ENCODE assay signal across 19 cellular contexts in genomic region chr3:146498002-146498736, GRCh38. TPM values are rescaled to one million over a fixed set of nuclear protein-coding genes. Genes with fewer than 3 reads are reported as not detected.
DNase-seq lines count a peak whose midpoint lies in the region; ATAC-seq, FAIRE-seq and TF ChIP-seq lines count a peak whose summit lies in the region.
"Had no signal": no experiment of that assay in that cellular context is flagged by ENCODE, and none has a peak within 500 bp of the region (broad histone marks: within the 10 kb centered on the region; RNA-seq: fewer than 3 reads in every experiment).

No MANE protein-coding gene starts in this region.

- H3K27ac ChIP-seq in H1 (ENCODE audit: low read depth, low read length): peak overlapping the region; percentile 0; the same call in 1 of the 2 replicates
- H3K27ac ChIP-seq: colonic mucosa, heart left ventricle had no signal

- peak overlapping the region; percentile 24 for H3K27ac Mint-ChIP-seq in activated T-cell treated with anti-CD3 and anti-CD28 coated beads, Interleukin-2, amount 50 U/mL, for 24 hours
- peak overlapping the region; percentile 45 for H3K27ac Mint-ChIP-seq in stimulated activated naive CD8-positive, alpha-beta T cell treated with anti-CD3 and anti-CD28 coated beads, Interleukin-15, Interleukin-2, amounts not matched to agents 100 ng/mL and 50 ng/mL, for 24 hours

- no peaks in the 10 kb centered on the region for H3K23me2 ChIP-seq in H1 (ENCODE audit: low read depth, low read length)

- H3K79me1 ChIP-seq in H1 (ENCODE audit: low read depth, low read length): no peaks in the 10 kb centered on the region

- H3K4me2 ChIP-seq in H1 (ENCODE audit: insufficient read depth in 1 of 2, low read depth in 2 of 2, low read length in 2 of 2): no peak overlapping the region

- no peak for TF ChIP-seq EP300 in H1 (IDR thresholded peaks at IDR 0.05; ENCODE audit: borderline replicate concordance in 1 of 2, low read depth in 2 of 2, low read length in 2 of 2)

- FAIRE-seq in H1 (lab: Jason Lieb, UNC): no peak
- FAIRE-seq in D721Med (lab: Jason Lieb, UNC): no peak
- FAIRE-seq: RCC 7860 had no signal

- no peak overlapping the region for H3K56ac ChIP-seq in H1 (replicated peaks; ENCODE audit: insufficient read length, low read depth, low read length)

- no peaks in the 10 kb centered on the region for H3K36me3 ChIP-seq in H1 (ENCODE audit: control insufficient read depth in 2 of 4, insufficient read depth in 4 of 4, low read length in 3 of 4)
- H3K36me3 ChIP-seq: colonic mucosa, HAP-1, heart left ventricle had no signal

- WGBS in H1 (ENCODE audit: extremely low coverage in 1 of 2, insufficient coverage in 1 of 2, insufficient read length in 1 of 2, insufficient replicate concordance in 2 of 2, low coverage in 1 of 2, low lambda C conversion rate in 2 of 2, missing lambda C conversion rate in 1 of 2), 2 experiments: 94% methylated on average over 13 of the region's 13 CpGs; no CpG with 5 or more reads in 1 of the 2 experiments

- H2BK15ac ChIP-seq in H1 (ENCODE audit: low read length): no peak overlapping the region

- no peak overlapping the region for H4K5ac ChIP-seq in H1 (ENCODE audit: insufficient read length, low read depth, low read length)

- H3K9me3 Mint-ChIP-seq in activated T-cell treated with anti-CD3 and anti-CD28 coated beads, Interleukin-2, amount 50 U/mL, for 24 hours: peaks cover 2% of the 10 kb centered on the region
- peaks cover 16% of the 10 kb centered on the region for H3K9me3 Mint-ChIP-seq in stimulated activated naive CD8-positive, alpha-beta T cell treated with anti-CD3 and anti-CD28 coated beads, Interleukin-15, Interleukin-2, amounts not matched to agents 100 ng/mL and 50 ng/mL, for 24 hours

- CTCF ChIA-PET in H1 (lab: Charles Lee; ENCODE audit: partially characterized antibody): interaction anchor here (0.9 kb wide), 1 partner anchor 309 kb away, joined by 3 read pairs; no protein-coding TSS in a partner anchor

- no peak for ATAC-seq in HG03469 (IDR thresholded peaks at IDR 0.05; ENCODE audit: unreplicated experiment)
- ATAC-seq: heart left ventricle had no signal

- TF ChIP-seq POLR2A in H1 (IDR thresholded peaks at IDR 0.05; ENCODE audit: control extremely low read depth in 1 of 2, low read depth in 2 of 2, low read length in 2 of 2): no peak

- no peaks in the 10 kb centered on the region for H3K4me1 ChIP-seq in H1 (replicated peaks in 1 of 4; ENCODE audit: control insufficient read depth in 3 of 4, insufficient read depth in 4 of 4, low read length in 3 of 4)
- H3K4me1 ChIP-seq: heart left ventricle had no signal

- H3K4me3 Mint-ChIP-seq in activated T-cell treated with anti-CD3 and anti-CD28 coated beads, Interleukin-2, amount 50 U/mL, for 24 hours: peak overlapping the region; percentile 67
- peak overlapping the region; percentile 78 for H3K4me3 Mint-ChIP-seq in stimulated activated naive CD8-positive, alpha-beta T cell treated with anti-CD3 and anti-CD28 coated beads, Interleukin-15, Interleukin-2, amounts not matched to agents 100 ng/mL and 50 ng/mL, for 24 hours

- POLR2A ChIA-PET in H1 (lab: Charles Lee; ENCODE audit: partially characterized antibody): no interaction called here

- no peak for TF ChIP-seq CTCF in H1 (IDR thresholded peaks at IDR 0.05; ENCODE audit: control extremely low read depth in 1 of 3, insufficient read depth in 1 of 3, low read depth in 1 of 3, low read length in 3 of 3)
- TF ChIP-seq CTCF in D721Med (IDR thresholded peaks at IDR 0.05; ENCODE audit: insufficient read depth, missing control alignments): no peak

- H3K36me3 Mint-ChIP-seq in activated T-cell treated with anti-CD3 and anti-CD28 coated beads, Interleukin-2, amount 50 U/mL, for 24 hours (ENCODE audit: low read depth): no peaks in the 10 kb centered on the region
- H3K36me3 Mint-ChIP-seq in stimulated activated naive CD8-positive, alpha-beta T cell treated with anti-CD3 and anti-CD28 coated beads, Interleukin-15, Interleukin-2, amounts not matched to agents 100 ng/mL and 50 ng/mL, for 24 hours (ENCODE audit: low read depth): no peaks in the 10 kb centered on the region

- no peak overlapping the region for H3K18ac ChIP-seq in H1 (ENCODE audit: extremely low read depth, low read length)

- no peak overlapping the region for H4K91ac ChIP-seq in H1 (replicated peaks; ENCODE audit: insufficient read length, low read length)

- H3K4ac ChIP-seq in H1 (replicated peaks; ENCODE audit: insufficient read length, low read depth, low read length): no peak overlapping the region

- peak; percentile 7 for DNase-seq in activated T-cell treated with anti-CD3 and anti-CD28 coated beads for 24 hours (ENCODE audit: low read depth)
- DNase-seq in activated T-cell treated with anti-CD3 and anti-CD28 coated beads, Interleukin-2, amount 50 U/mL, for 1 hour: no peak
- DNase-seq in activated T-cell treated with anti-CD3 and anti-CD28 coated beads, Interleukin-2, amount 50 U/mL, for 24 hours: peak; percentile 42
- DNase-seq in H1 (ENCODE audit: low read depth in 1 of 2, low spot score in 2 of 2): no peak
- DNase-seq in D721Med (ENCODE audit: insufficient read length, low spot score): no peak
- DNase-seq in hypothalamus (lab: John Stamatoyannopoulos, UW): no peak
- DNase-seq: activated CD4-positive, CD25-positive, alpha-beta regulatory T cell; anterior cingulate cortex; colonic mucosa; heart left ventricle; NCI-H2029 treated with DMSO at 0.1 percent for 48 hours; NCI-H526 treated with DMSO at 0.1 percent for 48 hours; SW 1271 had no signal

- H3K27me3 ChIP-seq in H1 (replicated peaks in 1 of 4; ENCODE audit: control insufficient read depth in 3 of 4, extremely low read depth in 1 of 4, insufficient read depth in 3 of 4, low read length in 3 of 4): peaks cover 0 to 1% (median 0%) of the 10 kb centered on the region in 4 experiments; a peak in 1 of 7 replicates
- H3K27me3 ChIP-seq: colonic mucosa, heart left ventricle had no signal

- H2BK20ac ChIP-seq in H1 (ENCODE audit: low read length): no peak overlapping the region

- no peak overlapping the region for H2AK5ac ChIP-seq in H1 (ENCODE audit: low read depth, low read length)

- peak overlapping the region; percentile 39; the same call in 1 of the 2 replicates for H2AFZ ChIP-seq in H1 (ENCODE audit: low read length)

- H4K8ac ChIP-seq in H1 (ENCODE audit: extremely low read depth, insufficient read depth, low read length): no peak overlapping the region

- H2BK120ac ChIP-seq in H1 (replicated peaks; ENCODE audit: low read depth, low read length): no peak overlapping the region

- no peak overlapping the region for H2BK5ac ChIP-seq in H1 (ENCODE audit: low read depth, low read length)

- H3K79me2 ChIP-seq in H1 (ENCODE audit: control insufficient read depth in 1 of 2, insufficient read depth in 2 of 2, low read length in 2 of 2): no peaks in the 10 kb centered on the region

- no peaks in the 10 kb centered on the region for H3K27me3 Mint-ChIP-seq in activated T-cell treated with anti-CD3 and anti-CD28 coated beads, Interleukin-2, amount 50 U/mL, for 24 hours
- no peaks in the 10 kb centered on the region for H3K27me3 Mint-ChIP-seq in stimulated activated naive CD8-positive, alpha-beta T cell treated with anti-CD3 and anti-CD28 coated beads, Interleukin-15, Interleukin-2, amounts not matched to agents 100 ng/mL and 50 ng/mL, for 24 hours

- H3K9me3 ChIP-seq in H1 (ENCODE audit: insufficient read depth in 2 of 2, low read depth in 1 of 2, low read length in 1 of 2): peaks cover 0 to 8% of the 10 kb centered on the region in 2 experiments; a peak in 1 of 4 replicates
- H3K9me3 ChIP-seq: colonic mucosa, HAP-1, heart left ventricle had no signal

- H4K20me1 ChIP-seq in H1 (replicated peaks in 1 of 2; ENCODE audit: control insufficient read depth in 1 of 2, insufficient read depth in 2 of 2, low read length in 2 of 2): no peaks in the 10 kb centered on the region

- no peak overlapping the region for H3K4me3 ChIP-seq in H1 (ENCODE audit: extremely low read depth in 1 of 4, insufficient read depth in 2 of 4, low read depth in 3 of 4, low read length in 4 of 4)
- H3K4me3 ChIP-seq: colonic mucosa, HAP-1 had no signal

- no peak overlapping the region for H2BK12ac ChIP-seq in H1 (ENCODE audit: low read depth, low read length)

- H3K14ac ChIP-seq in H1 (ENCODE audit: insufficient read length): no peak overlapping the region

- peaks cover 29% of the 10 kb centered on the region for H3K4me1 Mint-ChIP-seq in activated T-cell treated with anti-CD3 and anti-CD28 coated beads, Interleukin-2, amount 50 U/mL, for 24 hours (ENCODE audit: low read depth)
- H3K4me1 Mint-ChIP-seq in stimulated activated naive CD8-positive, alpha-beta T cell treated with anti-CD3 and anti-CD28 coated beads, Interleukin-15, Interleukin-2, amounts not matched to agents 100 ng/mL and 50 ng/mL, for 24 hours (ENCODE audit: low read depth): peaks cover 34% of the 10 kb centered on the region

- H3K23ac ChIP-seq in H1 (ENCODE audit: insufficient read length): no peak overlapping the region

- no peak for TF ChIP-seq RAD21 in H1 (IDR thresholded peaks at IDR 0.05 in 1 of 2, conservative IDR thresholded peaks at IDR 0.05 in 1 of 2; ENCODE audit: low read depth in 2 of 2, low read length in 2 of 2)

- H3K9ac ChIP-seq in H1 (replicated peaks in 1 of 4; ENCODE audit: extremely low read depth in 1 of 4, low read depth in 3 of 4, low read length in 3 of 4): no peak overlapping the region

TF ChIP-seq in H1, 55 proteins besides CTCF, POLR2A, EP300 and RAD21 (continues in another document):
- TF ChIP-seq CHD1 (IDR thresholded peaks at IDR 0.05; ENCODE audit: low read depth, low read length): no peak

RNA-seq across cellular contexts. Expression of gene PLSCR2, which starts 28.8 kb away (rescaled TPM):
- not detected in 2 replicates for total RNA-seq in H1 (2021; fragmentation: NEBNext Ultra II Directional; extraction: Animal tissue kit (Norgen Biotek cat#: 25700))
- not detected in 2 replicates for polyA plus RNA-seq in H1 (2011; rRNA removed)
- polyA plus RNA-seq in H1 (2011; cell fraction: cytosol; rRNA removed): not detected
- not detected for polyA plus RNA-seq in H1 (2011; cell fraction: nucleus; rRNA removed)
- polyA plus RNA-seq in H1 (2012, experiment 1 of 2): not detected in 4 replicates
- not detected for polyA plus RNA-seq in H1 (2012, experiment 2 of 2)
- polyA plus RNA-seq in H1 (2013, experiment 1 of 2): not detected
- polyA plus RNA-seq in H1 (2013, experiment 2 of 2): not detected
- polyA minus RNA-seq in H1 (2011; rRNA and poly(A)+ RNA removed): 0.12 TPM in 1 of 2 replicates, not detected in the other
- polyA minus RNA-seq in H1 (2011; cell fraction: cytosol; rRNA and poly(A)+ RNA removed): not detected
- not detected for polyA minus RNA-seq in H1 (2011; cell fraction: nucleus; rRNA and poly(A)+ RNA removed)
- total RNA-seq: heart left ventricle, LHCN-M2 had no signal
- polyA plus RNA-seq: esophagus, heart left ventricle had no signal

RNA-seq across cellular contexts. Expression of gene PLSCR1, which starts 46.2 kb away (rescaled TPM):
- 48.3 and 48.5 TPM in 2 replicates for total RNA-seq in H1 (2021; fragmentation: NEBNext Ultra II Directional; extraction: Animal tissue kit (Norgen Biotek cat#: 25700))
- polyA plus RNA-seq in H1 (2011; rRNA removed): 30.4 and 32.2 TPM in 2 replicates
- 38.8 TPM for polyA plus RNA-seq in H1 (2011; cell fraction: cytosol; rRNA removed)
- polyA plus RNA-seq in H1 (2011; cell fraction: nucleus; rRNA removed): 40.4 TPM
- 27.5 to 38.0 TPM (median 33.7 TPM) in 4 replicates for polyA plus RNA-seq in H1 (2012, experiment 1 of 2)
- polyA plus RNA-seq in H1 (2012, experiment 2 of 2): 9.5 TPM
- polyA plus RNA-seq in H1 (2013, experiment 1 of 2): 26.9 TPM
- polyA plus RNA-seq in H1 (2013, experiment 2 of 2): 27.4 TPM
- polyA minus RNA-seq in H1 (2011; rRNA and poly(A)+ RNA removed): 25.0 and 32.9 TPM in 2 replicates
- 19.1 TPM for polyA minus RNA-seq in H1 (2011; cell fraction: cytosol; rRNA and poly(A)+ RNA removed)
- polyA minus RNA-seq in H1 (2011; cell fraction: nucleus; rRNA and poly(A)+ RNA removed): 55.5 TPM

Comparison
In these comparisons a context has a peak if more than half of its experiments do, and no peak if none do; other contexts are left out.
1. DNase-seq: peak in activated T-cell treated with anti-CD3 and anti-CD28 coated beads for 24 hours (single experiment) and activated T-cell treated with anti-CD3 and anti-CD28 coated beads, Interleukin-2, amount 50 U/mL, for 24 hours (single experiment); none in activated T-cell treated with anti-CD3 and anti-CD28 coated beads, Interleukin-2, amount 50 U/mL, for 1 hour (single experiment), H1 (0 of 2), D721Med (single experiment) and hypothalamus (0 of 51).